ENCODE assay signal across 23 cellular contexts in the genomic region with DNA sequence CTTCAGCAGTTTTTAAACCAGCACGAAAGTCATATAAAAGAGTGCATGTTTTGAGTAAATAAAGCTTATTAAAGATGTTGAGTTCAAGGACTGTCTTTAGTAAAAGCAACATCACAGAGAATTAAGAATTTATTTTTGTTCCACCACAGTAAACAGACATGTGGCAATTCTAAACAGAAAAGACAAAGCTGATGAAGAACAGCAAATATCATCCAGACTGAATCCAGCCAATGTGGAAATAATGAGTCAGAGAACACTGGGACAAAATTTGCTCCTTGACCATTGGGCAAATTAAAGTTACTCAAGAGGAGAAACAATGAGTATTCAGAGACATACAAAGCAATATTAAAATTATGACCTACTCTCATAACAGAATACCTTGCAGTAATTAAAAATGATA. TPM values are rescaled to one million over a fixed set of nuclear protein-coding genes. Genes with fewer than 3 reads are reported as not detected.
DNase-seq lines count a peak whose midpoint lies in the region; TF ChIP-seq lines count a peak whose summit lies in the region.
"Had no signal": no experiment of that assay in that cellular context is flagged by ENCODE, and none has a peak within 500 bp of the region (broad histone marks: within the 10 kb centered on the region; RNA-seq: fewer than 3 reads in every experiment).

No MANE protein-coding gene starts in this region.

- no peaks in the 10 kb centered on the region for H3K27me3 ChIP-seq in ACC112 (ENCODE audit: insufficient read depth, low read length)
- H3K27me3 ChIP-seq in H9 (ENCODE audit: insufficient read depth, low read length) = no peaks in the 10 kb centered on the region
- H3K27me3 ChIP-seq in testis = no peaks in the 10 kb centered on the region
- H3K27me3 ChIP-seq in prostate gland (replicated peaks; ENCODE audit: insufficient read depth) = no peaks in the 10 kb centered on the region
- H3K27me3 ChIP-seq: ascending aorta, dorsolateral prefrontal cortex, ovary had no signal

- H3K56ac ChIP-seq in H9 (ENCODE audit: insufficient read length, low read depth, low read length) = no peak overlapping the region

- no peaks in the 10 kb centered on the region for H3K9me3 ChIP-seq in H9 (ENCODE audit: control insufficient read depth, low read depth, low read length)
- H3K9me3 ChIP-seq in testis = no peaks in the 10 kb centered on the region
- no peaks in the 10 kb centered on the region for H3K9me3 ChIP-seq in prostate gland
- H3K9me3 ChIP-seq: ascending aorta, esophagus muscularis mucosa, ovary had no signal

- TF ChIP-seq CTCF in HFFc6 (IDR thresholded peaks at IDR 0.05) (no peak), cardiac fibroblast (IDR thresholded peaks at IDR 0.05; ENCODE audit: low read depth, low read length) (no peak), H9 (conservative IDR thresholded peaks at IDR 0.05) (no peak), testis (IDR thresholded peaks at IDR 0.05) (no peak), prostate gland (IDR thresholded peaks at IDR 0.05) (no peak)

- no peak overlapping the region for H2BK12ac ChIP-seq in H9 (ENCODE audit: insufficient read length, low read depth, low read length)

- no peak overlapping the region for H3T11ph ChIP-seq in H9 (ENCODE audit: low read length)

- no peak overlapping the region for H4K8ac ChIP-seq in H9 (replicated peaks; ENCODE audit: insufficient read length, low read depth, low read length)

- no peak overlapping the region for H3K14ac ChIP-seq in H9 (ENCODE audit: insufficient read depth, low read length)

- DNase-seq in HFFc6 (peak; percentile 45), cardiac fibroblast (ENCODE audit: low read depth in 2 of 2) (peak; percentile 70 to 91), kidney tubule cell (ENCODE audit: low spot score) (peak; percentile 15), H9 (no peak), testis (no peak), substantia nigra (lab: John Stamatoyannopoulos, UW) (no peak), prostate gland (ENCODE audit: low spot score) (no peak)
- DNase-seq: activated B cell treated with CpG ODN at 0.5 μM for 24 hours; activated effector memory CD4-positive, alpha-beta T cell treated with anti-CD3 and anti-CD28 coated beads, Interleukin-2, amount 50 U/mL, for 16 hours; dorsolateral prefrontal cortex; left ventricle myocardium inferior; NCI-H1694; NCI-H446; ovary; stimulated activated naive CD4-positive, alpha-beta T cell had no signal

- no peak overlapping the region for H3K9ac ChIP-seq in H9 (ENCODE audit: extremely low read depth, insufficient read length, low read length)

- no peak overlapping the region for H3K4me2 ChIP-seq in H9 (ENCODE audit: insufficient read depth, insufficient read length, low read length)

- intact Hi-C loops in testis (cut with DNase I; ENCODE audit: low total_unique reads) (no loop called here), prostate gland (cut with DNase I) (no loop called here)

- H2BK15ac ChIP-seq in H9 (ENCODE audit: low read depth, low read length) = no peak overlapping the region

- no peak overlapping the region for H4K5ac ChIP-seq in H9 (ENCODE audit: insufficient read length, low read depth, low read length)

- H3K18ac ChIP-seq in H9 (ENCODE audit: insufficient read length, low read depth, low read length) = no peak overlapping the region

- H3K4me3 Mint-ChIP-seq in HFFc6 = no peak overlapping the region
- H3K4me3 Mint-ChIP-seq in H9 = no peak overlapping the region
- H3K4me3 Mint-ChIP-seq: activated B cell treated with CpG ODN at 0.5 μM for 24 hours; T-helper 1 cell treated with Interleukin-12 subunit alpha and Interleukin-12 subunit beta and Interleukin-4 antibody, amounts not matched to agents 30 μg/mL and 1 μg/mL, for 36 hours had no signal

- no peak overlapping the region for H3K27ac Mint-ChIP-seq in HFFc6
- no peak overlapping the region for H3K27ac Mint-ChIP-seq in H9
- H3K27ac Mint-ChIP-seq: activated B cell treated with CpG ODN at 0.5 μM for 24 hours; T-helper 1 cell treated with Interleukin-12 subunit alpha and Interleukin-12 subunit beta and Interleukin-4 antibody, amounts not matched to agents 30 μg/mL and 1 μg/mL, for 36 hours had no signal

- H3K9me3 Mint-ChIP-seq in HFFc6 = peaks cover 5% of the 10 kb centered on the region
- peaks cover 0 to 3% of the 10 kb centered on the region in 2 experiments; a peak in 1 of 5 replicates for H3K9me3 Mint-ChIP-seq in H9
- H3K9me3 Mint-ChIP-seq: T-helper 1 cell treated with Interleukin-12 subunit alpha and Interleukin-12 subunit beta and Interleukin-4 antibody, amounts not matched to agents 30 μg/mL and 1 μg/mL, for 36 hours had no signal

- peak overlapping the region; percentile 32 for H3K27ac ChIP-seq in ACC112 (ENCODE audit: low read depth, low read length)
- H3K27ac ChIP-seq in H9 (ENCODE audit: insufficient read length, low read depth, low read length) = no peak overlapping the region
- no peak overlapping the region for H3K27ac ChIP-seq in testis
- H3K27ac ChIP-seq in substantia nigra (ENCODE audit: low read depth, low read length, poor library complexity, severe bottlenecking) = no peak overlapping the region
- H3K27ac ChIP-seq in prostate gland = no peak overlapping the region
- H3K27ac ChIP-seq: ascending aorta, left ventricle myocardium inferior, ovary had no signal

- no peaks in the 10 kb centered on the region for H3K23me2 ChIP-seq in H9 (ENCODE audit: insufficient read length, low read depth, low read length, poor library complexity, severe bottlenecking)

- H4K91ac ChIP-seq in H9 (ENCODE audit: insufficient read length, low read depth, low read length) = no peak overlapping the region

- H3K4me1 ChIP-seq in ACC112 (ENCODE audit: control insufficient read depth, insufficient read depth, low read length, unreplicated experiment) (peaks cover 25% of the 10 kb centered on the region), H9 (ENCODE audit: insufficient read depth, low read length) (no peaks in the 10 kb centered on the region), testis (no peaks in the 10 kb centered on the region), prostate gland (replicated peaks) (no peaks in the 10 kb centered on the region)
- H3K4me1 ChIP-seq: left ventricle myocardium inferior had no signal

- no peak overlapping the region for H2BK5ac ChIP-seq in H9 (ENCODE audit: insufficient read length, low read length)

- H3K36me3 Mint-ChIP-seq in HFFc6 (ENCODE audit: low read depth) (peaks cover 5% of the 10 kb centered on the region), H9 (ENCODE audit: insufficient read depth in 1 of 3, low read depth in 3 of 3) (peaks cover 0 to 12% (median 0%) of the 10 kb centered on the region in 3 experiments; a peak in 2 of 7 replicates)

- WGBS in H9 (ENCODE audit: extremely low coverage, insufficient read length, low lambda C conversion rate) = no CpG with 5 or more reads among the region's 1 CpG
- WGBS in testis, 2 donors = 80 to 83% methylated on average over 1 of the region's 1 CpG
- 46% methylated on average over 1 of the region's 1 CpG for WGBS in prostate gland

- H3K27me3 Mint-ChIP-seq in HFFc6 (ENCODE audit: insufficient read depth) = no peaks in the 10 kb centered on the region
- H3K27me3 Mint-ChIP-seq in H9 (ENCODE audit: low read depth) = no peaks in the 10 kb centered on the region
- H3K27me3 Mint-ChIP-seq: activated B cell treated with CpG ODN at 0.5 μM for 24 hours had no signal

- no peak overlapping the region for H3K23ac ChIP-seq in H9 (ENCODE audit: insufficient read length, low read depth, low read length)

- no peaks in the 10 kb centered on the region for H3K79me1 ChIP-seq in H9 (ENCODE audit: insufficient read depth, low read depth, low read length, poor library complexity, severe bottlenecking)

- H3K4me3 ChIP-seq in ACC112 (ENCODE audit: low read depth, low read length) = no peak overlapping the region
- H3K4me3 ChIP-seq in cardiac fibroblast (replicated peaks in 1 of 2; ENCODE audit: low read depth in 2 of 2, low read length in 2 of 2) = no peak overlapping the region
- no peak overlapping the region for H3K4me3 ChIP-seq in testis
- no peak overlapping the region for H3K4me3 ChIP-seq in prostate gland
- H3K4me3 ChIP-seq: ascending aorta, dorsolateral prefrontal cortex, esophagus muscularis mucosa, GM12878, left ventricle myocardium inferior, ovary had no signal

- H2BK20ac ChIP-seq in H9 (ENCODE audit: low read depth, low read length, poor library complexity, severe bottlenecking) = no peak overlapping the region

- H2AK5ac ChIP-seq in H9 (ENCODE audit: insufficient read length, low read length) = no peak overlapping the region

- no peak overlapping the region for H3K4ac ChIP-seq in H9 (ENCODE audit: low read depth, low read length)

- H3K79me2 ChIP-seq in ACC112 (ENCODE audit: control insufficient read depth, insufficient read depth, low read length, unreplicated experiment) (no peaks in the 10 kb centered on the region), H9 (ENCODE audit: insufficient read depth, low read length) (no peaks in the 10 kb centered on the region)

- no peak overlapping the region for H2BK120ac ChIP-seq in H9 (ENCODE audit: low read depth, low read length, poor library complexity, severe bottlenecking)

- TF ChIP-seq POLR2A in testis (IDR thresholded peaks at IDR 0.05) (no peak), prostate gland (IDR thresholded peaks at IDR 0.05) (no peak)

- H3K4me1 Mint-ChIP-seq in HFFc6 (ENCODE audit: low read depth) (peaks cover 48% of the 10 kb centered on the region), H9 (peaks cover 0 to 11% of the 10 kb centered on the region in 2 experiments)
- H3K4me1 Mint-ChIP-seq: activated B cell treated with CpG ODN at 0.5 μM for 24 hours had no signal

- H4K20me1 ChIP-seq in H9 (ENCODE audit: control insufficient read depth, insufficient read depth, insufficient read length) = no peaks in the 10 kb centered on the region

- H3K36me3 ChIP-seq in ACC112 (ENCODE audit: insufficient read depth, low read length) = no peaks in the 10 kb centered on the region
- H3K36me3 ChIP-seq in testis (ENCODE audit: low read depth, missing control alignments) = no peaks in the 10 kb centered on the region
- H3K36me3 ChIP-seq in prostate gland = no peaks in the 10 kb centered on the region
- H3K36me3 ChIP-seq: ascending aorta, esophagus muscularis mucosa, left ventricle myocardium inferior, ovary had no signal

- no peak overlapping the region for H2AFZ ChIP-seq in ACC112 (ENCODE audit: low read length, unreplicated experiment)
- H2AFZ ChIP-seq in H9 (ENCODE audit: low read length) = no peak overlapping the region

RNA-seq across cellular contexts. Expression of a gene that starts 28.8 kb away (rescaled TPM):
- not detected for total RNA-seq in HFFc6 (2021; fragmentation: NEBNext Ultra II Directional; extraction: Animal tissue kit (Norgen Biotek cat#: 25700))
- total RNA-seq in H9 (2021) (not detected in 2 replicates), testis (1 to 10 TPM in 1 of 2 donors, under 1 TPM in 1; 0.47 to 1.1 TPM), prostate gland (not detected)
- polyA plus RNA-seq in testis (ENCODE audit: insufficient read depth, low read depth, low replicate concordance) = 0.33 TPM
- total RNA-seq: A673, activated B cell treated with CpG ODN at 0.5 μM for 24 hours, ascending aorta, esophagus muscularis mucosa, GM12878, left ventricle myocardium inferior, ovary, Right ventricle myocardium inferior, ureter had no signal
- polyA plus RNA-seq: ovary had no signal

Comparison
In these comparisons a context has a peak if more than half of its experiments do, and no peak if none do; other contexts are left out.
1. DNase-seq: peak in HFFc6 (single experiment), cardiac fibroblast (2 of 2) and kidney tubule cell (single experiment); none in H9 (single experiment), testis (single experiment), substantia nigra (0 of 49) and prostate gland (single experiment).